ENCODE assay signal across 8 cellular contexts in the genomic region with DNA sequence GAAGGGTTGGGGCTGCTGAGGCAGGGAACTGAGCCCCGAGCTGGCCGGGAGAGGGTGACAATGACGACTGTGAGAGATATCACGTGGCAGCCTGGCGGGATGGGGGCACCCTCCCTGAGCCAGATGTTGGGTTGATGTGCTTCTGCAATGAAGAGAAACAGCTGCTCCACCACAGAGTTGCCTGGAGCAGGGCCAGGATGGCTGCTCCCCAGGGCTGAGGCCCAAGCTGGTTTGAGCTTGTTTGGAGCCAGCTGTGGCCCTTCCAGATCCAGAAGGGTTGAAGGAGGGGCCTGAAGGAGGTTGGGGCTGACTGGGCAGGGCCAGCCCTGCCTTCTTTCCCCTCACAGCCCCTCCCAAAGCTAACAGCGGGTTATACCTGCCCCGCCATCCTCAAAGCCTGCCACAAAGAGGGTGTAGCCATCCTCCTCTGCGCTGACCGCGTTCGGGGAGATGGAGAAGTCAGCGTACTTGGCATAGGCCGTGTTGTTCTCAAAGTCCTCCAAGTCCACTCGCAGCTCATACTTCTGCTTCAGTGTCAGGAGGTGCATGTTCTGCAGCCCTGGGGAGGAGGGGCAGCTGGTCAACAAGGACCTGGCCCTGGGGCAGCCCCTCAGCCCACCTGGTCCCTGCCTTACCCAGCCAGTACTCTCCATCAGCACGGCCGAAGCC.
DNase-seq lines count a peak whose midpoint lies in the region; ATAC-seq and TF ChIP-seq lines count a peak whose summit lies in the region.

No MANE protein-coding gene starts in this region.

- DNase-seq in GM03348 (ENCODE audit: low spot score) (peak; percentile 86), RWPE2 (ENCODE audit: low spot score) (no peak), glomerular visceral epithelial cell (ENCODE audit: extremely low spot score) (peak; percentile 20), NCI-H128 (lab: John Stamatoyannopoulos, UW; ENCODE audit: unreplicated experiment) (no peak), COLO829 (ENCODE audit: low spot score) (no peak)
- no peak for DNase-seq in effector CD8-positive, alpha-beta T cell (lab: John Stamatoyannopoulos, UW)

- H3K4me3 ChIP-seq in RWPE2 (ENCODE audit: severe bottlenecking): no peak overlapping the region
- H3K4me3 ChIP-seq in rectal smooth muscle tissue (ENCODE audit: low read length): peak overlapping the region; percentile 47

- peak overlapping the region; percentile 13 for H3K9ac ChIP-seq in rectal smooth muscle tissue (ENCODE audit: low read length)

- H3K36me3 ChIP-seq in RWPE2 (ENCODE audit: low read depth) (peaks cover 40% of the 10 kb centered on the region), rectal smooth muscle tissue (ENCODE audit: control insufficient read depth, insufficient read depth, low read length) (peaks cover 21% of the 10 kb centered on the region)

- H3K27ac ChIP-seq in RWPE2 (ENCODE audit: poor library complexity, severe bottlenecking) (peak overlapping the region; percentile 11), rectal smooth muscle tissue (ENCODE audit: low read depth, low read length) (peak overlapping the region; percentile 97)

- TF ChIP-seq CTCF in RWPE2 (IDR thresholded peaks at IDR 0.05; ENCODE audit: poor library complexity, severe bottlenecking): no peak

- H3K27me3 ChIP-seq in RWPE2 (ENCODE audit: insufficient read depth, poor library complexity, severe bottlenecking) (no peaks in the 10 kb centered on the region), rectal smooth muscle tissue (ENCODE audit: control insufficient read depth, insufficient read depth, low read length) (no peaks in the 10 kb centered on the region)

- ATAC-seq in RWPE2 (ENCODE audit: low read depth): peak; percentile 31; the same call in 2 of the 3 replicates
- ATAC-seq in HG02571 (IDR thresholded peaks at IDR 0.05; ENCODE audit: unreplicated experiment): no peak

- peaks cover 9% of the 10 kb centered on the region for H3K4me1 ChIP-seq in RWPE2 (ENCODE audit: insufficient read depth, poor library complexity, severe bottlenecking)
- peaks cover 41% of the 10 kb centered on the region for H3K4me1 ChIP-seq in rectal smooth muscle tissue (ENCODE audit: control insufficient read depth, insufficient read depth, low read length)

- no peaks in the 10 kb centered on the region for H3K9me3 ChIP-seq in RWPE2 (ENCODE audit: severe bottlenecking)

Comparison
In these comparisons a context has a peak if more than half of its experiments do, and no peak if none do; other contexts are left out.
1. DNase-seq: peak in GM03348 (single experiment) and glomerular visceral epithelial cell (single experiment); none in RWPE2 (single experiment), effector CD8-positive, alpha-beta T cell (single experiment), NCI-H128 (single experiment) and COLO829 (single experiment).